Comparison of ENCODE assay signal across 1 cellular context in genomic region chr20:25552977-25553376, GRCh38.
TF ChIP-seq lines count a peak whose summit lies in the region.

No MANE protein-coding gene starts in this region.

TF ChIP-seq in HepG2, 621 proteins besides CTCF, POLR2A, EP300 and RAD21:
- TF ChIP-seq ZNF121 (CRISPR knock-in tag; IDR thresholded peaks at IDR 0.05) (peak; percentile 65; the same call in 1 of the 2 replicates), MAZ (IDR thresholded peaks at IDR 0.05; ENCODE audit: borderline replicate concordance, low read depth, low read length) (no peak), MAZ (CRISPR knock-in tag; IDR thresholded peaks at IDR 0.05; ENCODE audit: low read depth) (0 out of 2 replicates have a peak, but pooled peaks have one; percentile 7), LBX2 (CRISPR knock-in tag; IDR thresholded peaks at IDR 0.05; ENCODE audit: borderline replicate concordance) (no peak)
